Comparison of ENCODE assay signal across 1 cellular context in genomic region chr11:115198301-115198700, GRCh38.
TF ChIP-seq lines count a peak whose summit lies in the region.

No MANE protein-coding gene starts in this region.

TF ChIP-seq in GM23338, 12 proteins besides CTCF, POLR2A, EP300 and RAD21 (continued from another document):
- no peak for TF ChIP-seq ZNF462 (CRISPR knock-in tag; IDR thresholded peaks at IDR 0.05)
- no peak for TF ChIP-seq ZNF114 (CRISPR knock-in tag; IDR thresholded peaks at IDR 0.05)
- TF ChIP-seq STAT1 (IDR thresholded peaks at IDR 0.05; ENCODE audit: unreplicated experiment), result no peak
- TF ChIP-seq ZNF331 (CRISPR knock-in tag; IDR thresholded peaks at IDR 0.05; ENCODE audit: low read depth), result no peak
- no peak for TF ChIP-seq CREB1 (CRISPR knock-in tag; IDR thresholded peaks at IDR 0.05; ENCODE audit: low read depth)
- no peak for TF ChIP-seq JUNB (IDR thresholded peaks at IDR 0.05; ENCODE audit: unreplicated experiment)
- TF ChIP-seq NANOG (IDR thresholded peaks at IDR 0.05; ENCODE audit: borderline replicate concordance), result no peak
- TF ChIP-seq POLR2AphosphoS5 (IDR thresholded peaks at IDR 0.05; ENCODE audit: low read depth), result no peak
- TF ChIP-seq REST (IDR thresholded peaks at IDR 0.05; ENCODE audit: unreplicated experiment), result no peak
